Comparison of ENCODE assay signal across 8 cellular contexts in genomic region chr1:1779691-1780597, GRCh38. TPM values are rescaled to one million over a fixed set of nuclear protein-coding genes. Genes with fewer than 3 reads are reported as not detected.
DNase-seq lines count a peak whose midpoint lies in the region; ATAC-seq and TF ChIP-seq lines count a peak whose summit lies in the region.

No MANE protein-coding gene starts in this region.

- H3K4me2 ChIP-seq in skeletal muscle satellite cell (ENCODE audit: low read length): peak overlapping the region; percentile 42

- no peaks in the 10 kb centered on the region for H3K9me3 ChIP-seq in HAP-1
- H3K9me3 ChIP-seq in skeletal muscle satellite cell (replicated peaks; ENCODE audit: low read length): no peaks in the 10 kb centered on the region

- in situ Hi-C loops in HAP-1 (cut with MboI; ENCODE audit: low sequenced_read_pairs): loop anchor here (10.0 kb wide), 1 partner anchor 125 kb away; no protein-coding TSS in a partner anchor

- no peak for TF ChIP-seq CTCF in GM12865 (IDR thresholded peaks at IDR 0.05; ENCODE audit: insufficient read depth, low read depth, low read length, missing control alignments)

- peaks cover 42% of the 10 kb centered on the region for H3K4me1 ChIP-seq in HAP-1
- H3K4me1 ChIP-seq in skeletal muscle satellite cell (ENCODE audit: control insufficient read depth, insufficient read depth, low read length): peaks cover 68% of the 10 kb centered on the region

- ATAC-seq in Right ventricle myocardium inferior: peak; percentile 25

- H3K27ac Mint-ChIP-seq in activated T-helper 1 cell treated with anti-CD3 and anti-CD28 coated beads, Interleukin-12 subunit alpha, Interleukin-12 subunit beta, Interleukin-2, Interleukin-4 antibody, amounts not matched to agents 30 ng/mL and 10 ng/mL and 1 ng/mL, durations not matched to agents 14 hours and 24 hours and 36 hours: peak overlapping the region; percentile 87

- intact Hi-C loops in activated T-helper 1 cell treated with anti-CD3 and anti-CD28 coated beads, Interleukin-12 subunit alpha, Interleukin-12 subunit beta, Interleukin-2, Interleukin-4 antibody, amounts not matched to agents 30 ng/mL and 10 ng/mL and 1 ng/mL, durations not matched to agents 14 hours and 24 hours and 36 hours (cut with micrococcal nuclease): loop anchor here (2.0 to 5.0 kb wide), 4 partner anchors 42 to 127 kb away; partner anchors contain the start of genes CDK11A and GNB1
- intact Hi-C loops in Right ventricle myocardium inferior (cut with DNase I): loop anchor here (2.0 to 5.0 kb wide), 2 partner anchors 111 to 127 kb away; partner anchors contain the start of gene GNB1

- H3K27me3 ChIP-seq in HAP-1 (ENCODE audit: low read depth) (no peaks in the 10 kb centered on the region), skeletal muscle satellite cell (ENCODE audit: control insufficient read depth, insufficient read depth, low read length) (no peaks in the 10 kb centered on the region)

- H3K36me3 ChIP-seq in HAP-1 (replicated peaks): peaks cover 7% of the 10 kb centered on the region
- peaks cover 8% of the 10 kb centered on the region for H3K36me3 ChIP-seq in skeletal muscle satellite cell (ENCODE audit: insufficient read depth, low read length)

- H3K4me1 Mint-ChIP-seq in activated T-helper 1 cell treated with anti-CD3 and anti-CD28 coated beads, Interleukin-12 subunit alpha, Interleukin-12 subunit beta, Interleukin-2, Interleukin-4 antibody, amounts not matched to agents 30 ng/mL and 10 ng/mL and 1 ng/mL, durations not matched to agents 14 hours and 24 hours and 36 hours (ENCODE audit: low read depth): peaks cover 56% of the 10 kb centered on the region

- peak overlapping the region; percentile 78 for H3K4me3 Mint-ChIP-seq in activated T-helper 1 cell treated with anti-CD3 and anti-CD28 coated beads, Interleukin-12 subunit alpha, Interleukin-12 subunit beta, Interleukin-2, Interleukin-4 antibody, amounts not matched to agents 30 ng/mL and 10 ng/mL and 1 ng/mL, durations not matched to agents 14 hours and 24 hours and 36 hours

- H3K4me3 ChIP-seq in GM12865 (ENCODE audit: low read depth, low read length) (peak overlapping the region; percentile 70), HAP-1 (peak overlapping the region; percentile 45), skeletal muscle satellite cell (ENCODE audit: low read length) (no peak overlapping the region)

- DNase-seq in GM12865 (ENCODE audit: low read depth) (peak; percentile 92), HAP-1 (ENCODE audit: low spot score in 2 of 2) (peak; percentile 90 to 91), NOMO-1 treated with dmso at 0.1 percent for 144 hours (lab: John Stamatoyannopoulos, UW; ENCODE audit: unreplicated experiment) (peak; percentile 79), Right ventricle myocardium inferior (ENCODE audit: missing footprints) (no peak), NCI-H1417 (lab: John Stamatoyannopoulos, UW) (no peak), amniotic stem cell (lab: John Stamatoyannopoulos, UW) (no peak)
- peak; percentile 66 for DNase-seq in activated T-helper 1 cell treated with anti-CD3 and anti-CD28 coated beads, Interleukin-12 subunit alpha, Interleukin-12 subunit beta, Interleukin-2, Interleukin-4 antibody, amounts not matched to agents 30 ng/mL and 10 ng/mL and 1 ng/mL, durations not matched to agents 14 hours and 24 hours and 36 hours (ENCODE audit: low spot score)

- no peaks in the 10 kb centered on the region for H3K9me3 Mint-ChIP-seq in activated T-helper 1 cell treated with anti-CD3 and anti-CD28 coated beads, Interleukin-12 subunit alpha, Interleukin-12 subunit beta, Interleukin-2, Interleukin-4 antibody, amounts not matched to agents 30 ng/mL and 10 ng/mL and 1 ng/mL, durations not matched to agents 14 hours and 24 hours and 36 hours

- H3K36me3 Mint-ChIP-seq in activated T-helper 1 cell treated with anti-CD3 and anti-CD28 coated beads, Interleukin-12 subunit alpha, Interleukin-12 subunit beta, Interleukin-2, Interleukin-4 antibody, amounts not matched to agents 30 ng/mL and 10 ng/mL and 1 ng/mL, durations not matched to agents 14 hours and 24 hours and 36 hours (ENCODE audit: low read depth): peaks cover 12% of the 10 kb centered on the region

- no peak overlapping the region for H3K9ac ChIP-seq in skeletal muscle satellite cell (ENCODE audit: low read depth, low read length)

- no peaks in the 10 kb centered on the region for H3K27me3 Mint-ChIP-seq in activated T-helper 1 cell treated with anti-CD3 and anti-CD28 coated beads, Interleukin-12 subunit alpha, Interleukin-12 subunit beta, Interleukin-2, Interleukin-4 antibody, amounts not matched to agents 30 ng/mL and 10 ng/mL and 1 ng/mL, durations not matched to agents 14 hours and 24 hours and 36 hours (ENCODE audit: insufficient read depth)

RNA-seq across cellular contexts. Expression of gene NADK, which starts 1.7 kb away (rescaled TPM):
- total RNA-seq in activated T-helper 1 cell treated with anti-CD3 and anti-CD28 coated beads, Interleukin-12 subunit alpha, Interleukin-12 subunit beta, Interleukin-2, Interleukin-4 antibody, amounts not matched to agents 30 ng/mL and 10 ng/mL and 1 ng/mL, durations not matched to agents 14 hours and 24 hours and 36 hours: 95.5 and 96.8 TPM in 2 replicates
- total RNA-seq in Right ventricle myocardium inferior: 26.9 TPM
- 43.0 and 43.6 TPM in 2 replicates for total RNA-seq in skeletal muscle satellite cell (2012; rRNA removed)

RNA-seq across cellular contexts. Expression of gene CDK11A, which starts 55.8 kb away (rescaled TPM):
- 74.4 and 81.7 TPM in 2 replicates for total RNA-seq in activated T-helper 1 cell treated with anti-CD3 and anti-CD28 coated beads, Interleukin-12 subunit alpha, Interleukin-12 subunit beta, Interleukin-2, Interleukin-4 antibody, amounts not matched to agents 30 ng/mL and 10 ng/mL and 1 ng/mL, durations not matched to agents 14 hours and 24 hours and 36 hours
- total RNA-seq in Right ventricle myocardium inferior: 20.8 TPM
- total RNA-seq in skeletal muscle satellite cell (2012; rRNA removed): 7.1 and 10.5 TPM in 2 replicates

Comparison
In these comparisons a context has a peak if more than half of its experiments do, and no peak if none do; other contexts are left out.
1. DNase-seq: peak in GM12865 (single experiment), HAP-1 (2 of 2), NOMO-1 treated with dmso at 0.1 percent for 144 hours (single experiment) and activated T-helper 1 cell treated with anti-CD3 and anti-CD28 coated beads, Interleukin-12 subunit alpha, Interleukin-12 subunit beta, Interleukin-2, Interleukin-4 antibody, amounts not matched to agents 30 ng/mL and 10 ng/mL and 1 ng/mL, durations not matched to agents 14 hours and 24 hours and 36 hours (single experiment); none in Right ventricle myocardium inferior (single experiment), NCI-H1417 (0 of 3) and amniotic stem cell (single experiment).